Comparison of ENCODE assay signal across 8 cellular contexts in genomic region chr10:80202934-80203834, GRCh38. TPM values are rescaled to one million over a fixed set of nuclear protein-coding genes. Genes with fewer than 3 reads are reported as not detected.
A peak's percentile ranks its signal among the peaks of the same experiment; 100 is the strongest.
DNase-seq lines count a peak whose midpoint lies in the region; ATAC-seq and TF ChIP-seq lines count a peak whose summit lies in the region.

No MANE protein-coding gene starts in this region.

- H3K27ac ChIP-seq in OCI-LY1 (ENCODE audit: low read depth, low read length, poor library complexity, severe bottlenecking), result peak overlapping the region; percentile 87
- H3K27ac ChIP-seq in gastroesophageal sphincter, result peak overlapping the region; percentile 80 to 100 (median 96)
- H3K27ac ChIP-seq in prostate gland, result peak overlapping the region; percentile 95 to 97

- peaks cover 63% of the 10 kb centered on the region for H3K79me2 ChIP-seq in OCI-LY1 (ENCODE audit: insufficient read depth, low read length)

- no peaks in the 10 kb centered on the region for H3K9me2 ChIP-seq in OCI-LY1 (ENCODE audit: low read depth, low read length)

- H3K36me3 ChIP-seq in OCI-LY1 (ENCODE audit: insufficient read depth, low read length) (no peaks in the 10 kb centered on the region; the same call in 1 of the 2 replicates), gastroesophageal sphincter (no peaks in the 10 kb centered on the region), prostate gland (no peaks in the 10 kb centered on the region)

- 26 to 27% methylated on average over 8 to 10 of the region's 14 CpGs for WGBS in gastroesophageal sphincter (ENCODE audit: low coverage in 1 of 2), 2 donors
- WGBS in prostate gland, result 41% methylated on average over 14 of the region's 14 CpGs

- H3K4me1 ChIP-seq in OCI-LY1 (ENCODE audit: insufficient read depth, low read length, severe bottlenecking), result peaks cover 67% of the 10 kb centered on the region
- H3K4me1 ChIP-seq in gastroesophageal sphincter, result peaks cover 5 to 91% (median 58%) of the 10 kb centered on the region in 3 donors
- peaks cover 14% of the 10 kb centered on the region for H3K4me1 ChIP-seq in prostate gland (replicated peaks)

- H4K20me1 ChIP-seq in OCI-LY1 (ENCODE audit: insufficient read depth, low read length), result no peaks in the 10 kb centered on the region

- peak overlapping the region; percentile 100 for H3K4me2 ChIP-seq in OCI-LY1 (ENCODE audit: low read length)

- TF ChIP-seq POLR2A in gastroesophageal sphincter (IDR thresholded peaks at IDR 0.05) (peak in 1 of 2 donors; percentile 46), prostate gland (IDR thresholded peaks at IDR 0.05) (peak; percentile 24)

- peak; percentile 42 for ATAC-seq in GM18867 (IDR thresholded peaks at IDR 0.05; ENCODE audit: unreplicated experiment)
- ATAC-seq in HG03064 (IDR thresholded peaks at IDR 0.05; ENCODE audit: low read depth, unreplicated experiment), result peak; percentile 47
- ATAC-seq in gastroesophageal sphincter, result peak; percentile 60

- H3K27me3 ChIP-seq in OCI-LY1 (ENCODE audit: insufficient read depth, low read length) (no peaks in the 10 kb centered on the region), gastroesophageal sphincter (no peaks in the 10 kb centered on the region), prostate gland (replicated peaks; ENCODE audit: insufficient read depth) (no peaks in the 10 kb centered on the region)

- peak overlapping the region; percentile 96 for H3K9ac ChIP-seq in OCI-LY1 (ENCODE audit: low read length)

- intact Hi-C loops in prostate gland (cut with DNase I), result no loop called here

- no peak for TF ChIP-seq EP300 in gastroesophageal sphincter (IDR thresholded peaks at IDR 0.05)

- no peaks in the 10 kb centered on the region for H3F3A ChIP-seq in OCI-LY1 (ENCODE audit: insufficient read depth, low read length)

- TF ChIP-seq CTCF in OCI-LY1 (IDR thresholded peaks at IDR 0.05; ENCODE audit: low read length) (peak; percentile 82), gastroesophageal sphincter (IDR thresholded peaks at IDR 0.05) (peak in 1 of 4 experiments; percentile 41), prostate gland (IDR thresholded peaks at IDR 0.05) (peak in 2 of 4 experiments; percentile 29 to 31)

- no peaks in the 10 kb centered on the region for H3K9me3 ChIP-seq in OCI-LY1 (ENCODE audit: low read length)
- H3K9me3 ChIP-seq in gastroesophageal sphincter, result no peaks in the 10 kb centered on the region
- H3K9me3 ChIP-seq in prostate gland, result no peaks in the 10 kb centered on the region

- peak; percentile 35 for DNase-seq in Ammon's horn (ENCODE audit: low spot score)
- DNase-seq in activated T-helper 1 cell treated with anti-CD3 and anti-CD28 coated beads, Interleukin-2, amount 50 U/mL, for 16 hours (ENCODE audit: low read depth in 1 of 2, low spot score in 1 of 2), result peak; percentile 35 to 46
- peak; percentile 58 for DNase-seq in prostate gland (ENCODE audit: low spot score)
- DNase-seq in NCI-H1048 (lab: John Stamatoyannopoulos, UW), result no peak

- H3K4me3 ChIP-seq in OCI-LY1 (ENCODE audit: low read depth, low read length, poor library complexity, severe bottlenecking) (peak overlapping the region; percentile 95), gastroesophageal sphincter (peak overlapping the region; percentile 50 to 99), prostate gland (peak overlapping the region; percentile 89 to 91)

- H2AFZ ChIP-seq in OCI-LY1 (ENCODE audit: low read length), result no peak overlapping the region

RNA-seq across cellular contexts. Expression of gene ANXA11, which starts 2.2 kb away (rescaled TPM):
- total RNA-seq in gastroesophageal sphincter (100 to 1,000 TPM; 117 to 225 (median 162) TPM), prostate gland (100 to 1,000 TPM; 158 to 174 TPM)
